ENCODE assay signal across 8 cellular contexts in the genomic region with DNA sequence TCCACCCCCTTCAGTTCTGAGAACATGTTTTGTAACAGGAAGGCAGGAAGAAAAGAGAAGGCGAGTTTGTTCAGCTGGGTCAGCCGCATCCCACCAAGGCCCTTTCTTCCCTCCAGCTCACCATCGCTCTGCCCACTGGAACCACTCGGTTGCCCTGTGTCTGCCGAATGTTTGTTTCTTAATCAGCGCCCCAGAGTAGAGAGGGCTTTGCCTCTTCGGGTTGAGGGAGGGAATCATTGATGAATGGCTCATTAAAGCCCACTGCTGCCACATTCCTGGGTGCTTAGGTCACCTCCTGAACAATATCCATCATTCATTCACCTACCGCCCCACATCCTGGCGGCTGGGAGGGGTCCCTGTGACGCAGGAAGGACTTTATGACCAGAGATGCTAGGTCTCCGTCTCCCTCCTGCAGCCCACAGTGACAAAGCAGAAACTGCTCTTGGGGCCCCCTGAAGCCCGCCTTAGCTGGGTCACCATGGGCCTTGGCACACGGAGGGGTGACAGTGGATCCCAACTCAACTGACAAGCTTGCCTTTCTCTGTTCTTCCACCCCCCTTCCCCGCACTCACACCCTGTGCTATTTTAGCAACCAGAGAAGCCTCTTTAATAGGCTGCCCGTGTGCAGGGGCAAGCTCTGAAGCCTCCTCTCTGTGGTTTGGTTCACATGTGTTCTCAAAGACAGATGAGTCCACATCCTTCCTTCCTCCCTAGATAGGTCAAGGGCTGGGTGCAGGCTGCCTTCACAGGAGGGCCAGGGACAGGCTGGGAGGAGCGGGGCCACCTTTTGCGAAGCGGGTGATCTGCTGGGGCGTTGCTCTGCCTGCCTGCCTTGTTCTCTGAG. TPM values are rescaled to one million over a fixed set of nuclear protein-coding genes. Genes with fewer than 3 reads are reported as not detected.
DNase-seq lines count a peak whose midpoint lies in the region; ATAC-seq, FAIRE-seq and TF ChIP-seq lines count a peak whose summit lies in the region.

No MANE protein-coding gene starts in this region.

- H3K4me3 ChIP-seq in SK-N-SH (ENCODE audit: low read depth in 2 of 2, low read length in 1 of 2) (no peak overlapping the region), right lobe of liver (no peak overlapping the region), thyroid gland (replicated peaks in 1 of 3) (no peak overlapping the region)

- TF ChIP-seq POLR2A in right lobe of liver (IDR thresholded peaks at IDR 0.05) = no peak
- TF ChIP-seq POLR2A in thyroid gland (IDR thresholded peaks at IDR 0.05) = no peak

- TF ChIP-seq RAD21 in SK-N-SH (IDR thresholded peaks at IDR 0.05; ENCODE audit: low read length) = no peak

- POLR2A ChIA-PET in SK-N-SH (lab: Yijun Ruan, JAX) = no interaction called here

- intact Hi-C loops in right lobe of liver (cut with DNase I) = loop anchor here in 1 of 2 donors (10.0 kb wide), 1 partner anchor 49 kb away; the partner anchor contains the start of gene ACTN4
- intact Hi-C loops in thyroid gland (cut with DNase I) = no loop called here

- peaks cover 38% of the 10 kb centered on the region for H3F3A ChIP-seq in SK-N-SH (replicated peaks; ENCODE audit: insufficient read depth)

- H3K4me2 ChIP-seq in SK-N-SH = peak overlapping the region; percentile 78

- H3K27me3 ChIP-seq in SK-N-SH (ENCODE audit: insufficient read depth) (no peaks in the 10 kb centered on the region), right lobe of liver (no peaks in the 10 kb centered on the region), thyroid gland (no peaks in the 10 kb centered on the region)

- H3K36me3 ChIP-seq in SK-N-SH (replicated peaks in 1 of 2; ENCODE audit: control insufficient read depth in 1 of 2, insufficient read depth in 2 of 2, low read length in 1 of 2) (peaks cover 20 to 26% of the 10 kb centered on the region in 2 experiments), right lobe of liver (no peaks in the 10 kb centered on the region), thyroid gland (no peaks in the 10 kb centered on the region)

- CTCF ChIA-PET in SK-N-SH (lab: Yijun Ruan, JAX) = interaction anchor here (0.5 to 1.5 kb wide), 4 partner anchors 18 to 160 kb away, joined by 3 to 5 read pairs (median 3); no protein-coding TSS in a partner anchor

- H3K9ac ChIP-seq in SK-N-SH = peak overlapping the region; percentile 77

- H3K79me2 ChIP-seq in SK-N-SH (ENCODE audit: insufficient read depth) = peaks cover 97% of the 10 kb centered on the region

- ATAC-seq in GM21619 (IDR thresholded peaks at IDR 0.05; ENCODE audit: unreplicated experiment) (peak; percentile 54), right lobe of liver (peak; percentile 16 to 51 (median 43)), GM21825 (IDR thresholded peaks at IDR 0.05; ENCODE audit: unreplicated experiment) (no peak)

- TF ChIP-seq EP300 in SK-N-SH (IDR thresholded peaks at IDR 0.05; ENCODE audit: borderline replicate concordance in 1 of 2, low read depth in 1 of 2, low read length in 1 of 2) = peak in 1 of 2 experiments; percentile 79; a peak in 1 of 4 replicates

- TF ChIP-seq CTCF in SK-N-SH (IDR thresholded peaks at IDR 0.05) (no peak), right lobe of liver (IDR thresholded peaks at IDR 0.05) (no peak), thyroid gland (IDR thresholded peaks at IDR 0.05) (no peak)

- H4K20me1 ChIP-seq in SK-N-SH (ENCODE audit: insufficient read depth) = peaks cover 16% of the 10 kb centered on the region; the same call in 1 of the 2 replicates

- peak; percentile 85 for FAIRE-seq in A204.1 (lab: Jason Lieb, UNC)

- no peak overlapping the region for H2AFZ ChIP-seq in SK-N-SH (ENCODE audit: low read depth)

- DNase-seq in SK-N-SH (no peak), right lobe of liver (peak in 1 of 3 donors; percentile 60), thyroid gland (peak in 1 of 2 donors; percentile 34), NCI-H526 treated with DMSO at 0.1 percent for 48 hours (lab: John Stamatoyannopoulos, UW) (no peak)

- peak overlapping the region; percentile 91 to 99 for H3K27ac ChIP-seq in SK-N-SH (ENCODE audit: low read depth in 2 of 2, low read length in 1 of 2)
- peak overlapping the region; percentile 83 for H3K27ac ChIP-seq in cingulate gyrus (ENCODE audit: low read depth, low read length)
- H3K27ac ChIP-seq in right lobe of liver = peak overlapping the region; percentile 23 to 67 (median 57)
- peak overlapping the region; percentile 82 to 89 (median 83) for H3K27ac ChIP-seq in thyroid gland

- WGBS in SK-N-SH (ENCODE audit: low lambda C conversion rate) = 33% methylated on average over 19 of the region's 19 CpGs
- WGBS in right lobe of liver (ENCODE audit: insufficient coverage, low coverage, low lambda C conversion rate, missing lambda C conversion rate) = 39% methylated on average over 14 of the region's 19 CpGs
- WGBS in thyroid gland, 2 donors = 57 to 68% methylated on average over 19 of the region's 19 CpGs

- no peaks in the 10 kb centered on the region for H3K9me3 ChIP-seq in SK-N-SH
- no peaks in the 10 kb centered on the region for H3K9me3 ChIP-seq in right lobe of liver
- H3K9me3 ChIP-seq in thyroid gland = no peaks in the 10 kb centered on the region

- no peaks in the 10 kb centered on the region for H3K9me2 ChIP-seq in SK-N-SH

- H3K4me1 ChIP-seq in SK-N-SH (ENCODE audit: control insufficient read depth in 1 of 2, insufficient read depth in 2 of 2, low read depth in 1 of 2, low read length in 1 of 2) = peaks cover 42 to 70% of the 10 kb centered on the region in 2 experiments; a peak in 3 of 4 replicates
- H3K4me1 ChIP-seq in right lobe of liver = peaks cover 0 to 59% (median 29%) of the 10 kb centered on the region in 4 donors
- peaks cover 65 to 81% of the 10 kb centered on the region in 2 donors for H3K4me1 ChIP-seq in thyroid gland

TF ChIP-seq in SK-N-SH, 30 proteins besides CTCF, POLR2A, EP300 and RAD21:
- TF ChIP-seq MAX (IDR thresholded peaks at IDR 0.05; ENCODE audit: low read depth) = peak; percentile 34; the same call in 1 of the 2 replicates
- TF ChIP-seq RCOR1 (IDR thresholded peaks at IDR 0.05; ENCODE audit: low read length) = no peak
- 0 out of 2 replicates have a peak, but pooled peaks have one; percentile 32 for TF ChIP-seq TAF1 (IDR thresholded peaks at IDR 0.05; ENCODE audit: borderline replicate concordance, low read depth, low read length)
- peak; percentile 66; the same call in 1 of the 2 replicates for TF ChIP-seq TCF12 (IDR thresholded peaks at IDR 0.05)
- no peak for TF ChIP-seq SIN3A (IDR thresholded peaks at IDR 0.05; ENCODE audit: borderline replicate concordance, low read depth, low read length)
- peak; percentile 76; the same call in 1 of the 2 replicates for TF ChIP-seq TEAD4 (IDR thresholded peaks at IDR 0.05; ENCODE audit: borderline replicate concordance, insufficient read depth)
- TF ChIP-seq, protein P1, sequence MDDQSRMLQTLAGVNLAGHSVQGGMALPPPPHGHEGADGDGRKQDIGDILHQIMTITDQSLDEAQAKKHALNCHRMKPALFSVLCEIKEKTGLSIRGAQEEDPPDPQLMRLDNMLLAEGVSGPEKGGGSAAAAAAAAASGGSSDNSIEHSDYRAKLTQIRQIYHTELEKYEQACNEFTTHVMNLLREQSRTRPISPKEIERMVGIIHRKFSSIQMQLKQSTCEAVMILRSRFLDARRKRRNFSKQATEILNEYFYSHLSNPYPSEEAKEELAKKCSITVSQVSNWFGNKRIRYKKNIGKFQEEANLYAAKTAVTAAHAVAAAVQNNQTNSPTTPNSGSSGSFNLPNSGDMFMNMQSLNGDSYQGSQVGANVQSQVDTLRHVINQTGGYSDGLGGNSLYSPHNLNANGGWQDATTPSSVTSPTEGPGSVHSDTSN (IDR thresholded peaks at IDR 0.05) = peak; percentile 88
- TF ChIP-seq MXI1 (IDR thresholded peaks at IDR 0.05; ENCODE audit: low read depth, low read length) = no peak
- no peak; the same call in 1 of the 2 replicates for TF ChIP-seq USF1 (IDR thresholded peaks at IDR 0.05; ENCODE audit: borderline replicate concordance, low read depth)
- TF ChIP-seq, protein P2, sequence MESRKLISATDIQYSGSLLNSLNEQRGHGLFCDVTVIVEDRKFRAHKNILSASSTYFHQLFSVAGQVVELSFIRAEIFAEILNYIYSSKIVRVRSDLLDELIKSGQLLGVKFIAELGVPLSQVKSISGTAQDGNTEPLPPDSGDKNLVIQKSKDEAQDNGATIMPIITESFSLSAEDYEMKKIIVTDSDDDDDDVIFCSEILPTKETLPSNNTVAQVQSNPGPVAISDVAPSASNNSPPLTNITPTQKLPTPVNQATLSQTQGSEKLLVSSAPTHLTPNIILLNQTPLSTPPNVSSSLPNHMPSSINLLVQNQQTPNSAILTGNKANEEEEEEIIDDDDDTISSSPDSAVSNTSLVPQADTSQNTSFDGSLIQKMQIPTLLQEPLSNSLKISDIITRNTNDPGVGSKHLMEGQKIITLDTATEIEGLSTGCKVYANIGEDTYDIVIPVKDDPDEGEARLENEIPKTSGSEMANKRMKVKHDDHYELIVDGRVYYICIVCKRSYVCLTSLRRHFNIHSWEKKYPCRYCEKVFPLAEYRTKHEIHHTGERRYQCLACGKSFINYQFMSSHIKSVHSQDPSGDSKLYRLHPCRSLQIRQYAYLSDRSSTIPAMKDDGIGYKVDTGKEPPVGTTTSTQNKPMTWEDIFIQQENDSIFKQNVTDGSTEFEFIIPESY (IDR thresholded peaks at IDR 0.05; ENCODE audit: borderline replicate concordance, low read depth) = no peak
- no peak for TF ChIP-seq YY1 (IDR thresholded peaks at IDR 0.05; ENCODE audit: low read depth)

RNA-seq across cellular contexts. Expression of gene ACTN4, which starts 46.2 kb away (rescaled TPM):
- polyA plus RNA-seq in SK-N-SH (2012; rRNA removed) = 494 and 598 TPM in 2 replicates
- 222 and 365 TPM in 2 replicates for polyA plus RNA-seq in SK-N-SH (2012; cell fraction: cytosol; rRNA removed)
- 687 and 951 TPM in 2 replicates for polyA plus RNA-seq in SK-N-SH (2012; cell fraction: nucleus; rRNA removed)
- total RNA-seq in right lobe of liver = 100 to 1,000 TPM; 142 to 306 (median 201) TPM
- total RNA-seq in thyroid gland = 100 to 1,000 TPM; 191 to 479 (median 365) TPM

RNA-seq across cellular contexts. Expression of gene CAPN12, which starts 50.7 kb away (rescaled TPM):
- 1.7 and 3.0 TPM in 2 replicates for polyA plus RNA-seq in SK-N-SH (2012; rRNA removed)
- 0.48 and 0.50 TPM in 2 replicates for polyA plus RNA-seq in SK-N-SH (2012; cell fraction: cytosol; rRNA removed)
- polyA plus RNA-seq in SK-N-SH (2012; cell fraction: nucleus; rRNA removed) = 14.5 and 19.0 TPM in 2 replicates
- total RNA-seq in right lobe of liver (10 to 100 TPM in 3 of 6 experiments, 1 to 10 TPM in 3; 2.2 to 45.3 (median 16.3) TPM), thyroid gland (1 to 10 TPM in 2 of 4 donors, not detected in 2; 1.6 to 2.0 TPM)
